Comparison of ENCODE assay signal across 9 cellular contexts in genomic region chr2:16650287-16651249, GRCh38. TPM values are rescaled to one million over a fixed set of nuclear protein-coding genes. Genes with fewer than 3 reads are reported as not detected.
DNase-seq lines count a peak whose midpoint lies in the region; ATAC-seq and TF ChIP-seq lines count a peak whose summit lies in the region.
"Had no signal": no experiment of that assay in that cellular context is flagged by ENCODE, and none has a peak within 500 bp of the region (broad histone marks: within the 10 kb centered on the region; RNA-seq: fewer than 3 reads in every experiment).

No MANE protein-coding gene starts in this region.

- ATAC-seq in Right ventricle myocardium inferior (peak; percentile 59), HG03520 (IDR thresholded peaks at IDR 0.05; ENCODE audit: unreplicated experiment) (no peak), HG02571 (IDR thresholded peaks at IDR 0.05; ENCODE audit: unreplicated experiment) (no peak)

- H3K36me3 ChIP-seq in mucosa of rectum (ENCODE audit: control insufficient read depth in 2 of 2, insufficient read depth in 2 of 2, low read length in 2 of 2): no peaks in the 10 kb centered on the region

- no peak overlapping the region for H3K9ac ChIP-seq in mucosa of rectum (ENCODE audit: low read depth in 1 of 2, low read length in 2 of 2)

- no peak for TF ChIP-seq CTCF in coronary artery (IDR thresholded peaks at IDR 0.05)

- H3K4me3 ChIP-seq in coronary artery (peak overlapping the region; percentile 49), mucosa of rectum (ENCODE audit: low read length in 2 of 2) (peak overlapping the region; percentile 11 to 17)

- no peaks in the 10 kb centered on the region for H3K9me3 ChIP-seq in mucosa of rectum (ENCODE audit: control insufficient read depth in 2 of 2, low read length in 2 of 2)

- no peaks in the 10 kb centered on the region for H3K27me3 ChIP-seq in mucosa of rectum (ENCODE audit: control insufficient read depth in 2 of 2, insufficient read depth in 2 of 2, low read length in 2 of 2)

- H3K4me1 ChIP-seq in mucosa of rectum (ENCODE audit: control insufficient read depth in 2 of 2, insufficient read depth in 2 of 2, low read length in 2 of 2): peaks cover 16 to 18% of the 10 kb centered on the region in 2 donors

- DNase-seq in Right ventricle myocardium inferior (ENCODE audit: missing footprints) (no peak), cardiac septum (ENCODE audit: low spot score) (no peak), coronary artery (ENCODE audit: low spot score) (no peak), DMS114 treated with DMSO at 0.1 percent for 48 hours (lab: John Stamatoyannopoulos, UW; ENCODE audit: unreplicated experiment) (no peak), HT-29 (ENCODE audit: low spot score) (no peak)
- DNase-seq: activated naive CD4-positive, alpha-beta T cell treated with Interleukin-2 at 50 U/mL for 16 hours had no signal

- intact Hi-C loops in Right ventricle myocardium inferior (cut with DNase I) (no loop called here), cardiac septum (cut with DNase I) (no loop called here)

- H3K27ac ChIP-seq in coronary artery (peak overlapping the region in 1 of 2 donors; percentile 30), mucosa of rectum (ENCODE audit: low read depth in 2 of 2, low read length in 2 of 2) (peak overlapping the region; percentile 18 to 32)

RNA-seq across cellular contexts. Expression of gene CYRIA, which starts 15.1 kb away (rescaled TPM):
- total RNA-seq in Right ventricle myocardium inferior (5.1 TPM), cardiac septum (3.7 TPM)
- not detected in 2 replicates for total RNA-seq in HT-29 (2014; rRNA removed; shearing (Covaris generic))
